Comparison of ENCODE assay signal across 22 cellular contexts in the genomic region with DNA sequence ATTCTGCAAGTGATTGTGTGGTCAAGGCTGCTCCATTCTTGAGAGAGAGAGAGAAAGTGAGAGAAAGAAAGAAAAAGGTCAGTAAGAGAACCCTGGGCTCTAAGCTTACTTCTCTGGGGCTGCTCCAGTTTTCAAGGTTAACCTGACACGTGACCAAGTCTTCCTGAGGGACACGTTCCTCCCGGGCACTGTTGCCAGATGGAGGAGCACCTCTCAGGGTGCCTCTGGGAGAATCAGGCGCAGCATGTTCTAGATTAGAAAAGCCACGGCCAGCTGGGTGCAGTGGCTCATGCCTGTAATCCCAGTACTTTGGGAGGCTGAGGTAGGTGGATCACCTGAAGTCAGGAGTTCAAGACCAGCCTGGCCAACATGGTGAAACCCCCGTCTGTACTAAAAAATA.
DNase-seq lines count a peak whose midpoint lies in the region; ATAC-seq and TF ChIP-seq lines count a peak whose summit lies in the region.
"Had no signal": no experiment of that assay in that cellular context is flagged by ENCODE, and none has a peak within 500 bp of the region (broad histone marks: within the 10 kb centered on the region; RNA-seq: fewer than 3 reads in every experiment).

No MANE protein-coding gene starts in this region.

- H3K9me3 ChIP-seq in adrenal gland (replicated peaks in 1 of 3) = no peaks in the 10 kb centered on the region
- no peaks in the 10 kb centered on the region for H3K9me3 ChIP-seq in smooth muscle cell (replicated peaks; ENCODE audit: low read depth)
- H3K9me3 ChIP-seq: breast epithelium, colonic mucosa, esophagus muscularis mucosa, SK-N-SH had no signal

- TF ChIP-seq POLR2A in adrenal gland (IDR thresholded peaks at IDR 0.05) = no peak

- H3F3A ChIP-seq in smooth muscle cell (ENCODE audit: low read depth) = no peaks in the 10 kb centered on the region

- DNase-seq in DMS 273 treated with DMSO at 0.1 percent for 48 hours (lab: John Stamatoyannopoulos, UW) (peak; percentile 87), adrenal gland (peak in 5 of 7 donors; percentile 26 to 55 (median 43)), left ventricle myocardium superior (no peak), smooth muscle cell (lab: John Stamatoyannopoulos, UW; ENCODE audit: unreplicated experiment) (no peak), HK-2 (ENCODE audit: unreplicated experiment) (no peak)
- no peak for DNase-seq in activated T-cell treated with anti-CD3 and anti-CD28 coated beads, Interleukin-2, amount 50 U/mL, for 1 hour
- DNase-seq: activated CD4-positive, alpha-beta T cell treated with anti-CD3 and anti-CD28 coated beads for 4 hours; activated naive CD4-positive, alpha-beta T cell treated with Interleukin-2 at 50 U/mL for 16 hours; activated T-cell treated with anti-CD3 and anti-CD28 coated beads, Interleukin-2, amount 50 U/mL, for 4 hours; colonic mucosa; foreskin melanocyte; hypothalamus; NCI-H1417 treated with DMSO at 0.1 percent for 48 hours; NCI-H510A; SK-N-SH; stimulated activated CD4-positive, alpha-beta T cell treated with anti-CD3 and anti-CD28 coated beads, Interleukin-1b, Interleukin-23, amount 100 ng/mL, for 48 hours; T-helper 17 cell had no signal

- 50 to 59% (median 55%) methylated on average over 5 to 6 of the region's 6 CpGs for WGBS in adrenal gland, 4 donors
- WGBS in smooth muscle cell (ENCODE audit: low lambda C conversion rate) = 87% methylated on average over 6 of the region's 6 CpGs

- H3K79me2 ChIP-seq in smooth muscle cell (ENCODE audit: low read depth) = peaks cover 8% of the 10 kb centered on the region

- peaks cover 42% of the 10 kb centered on the region for H4K20me1 ChIP-seq in smooth muscle cell (ENCODE audit: low read depth)

- ATAC-seq in left ventricle myocardium superior (peak; percentile 66), HG03025 (IDR thresholded peaks at IDR 0.05; ENCODE audit: low FRiP score, unreplicated experiment) (no peak)
- ATAC-seq: activated T-cell treated with anti-CD3 and anti-CD28 coated beads, Interleukin-2, amount 50 U/mL, for 4 hours; HCT116; T-helper 17 cell had no signal

- H3K27ac ChIP-seq in adrenal gland = no peak overlapping the region
- H3K27ac ChIP-seq in smooth muscle cell (ENCODE audit: low read depth) = peak overlapping the region; percentile 59
- H3K27ac ChIP-seq: breast epithelium, colonic mucosa, esophagus muscularis mucosa, skin epidermis had no signal

- H3K4me1 ChIP-seq in adrenal gland (replicated peaks in 1 of 2) (peaks cover 5 to 11% of the 10 kb centered on the region in 2 donors), smooth muscle cell (ENCODE audit: low read depth) (peaks cover 12% of the 10 kb centered on the region)
- H3K4me1 ChIP-seq: colonic mucosa had no signal

- intact Hi-C loops in adrenal gland (cut with DNase I) = loop anchor here in 1 of 2 donors (5.0 kb wide), 1 partner anchor 59 kb away; no protein-coding TSS in a partner anchor
- intact Hi-C loops in left ventricle myocardium superior (cut with micrococcal nuclease) = no loop called here

- no peak overlapping the region for H2AFZ ChIP-seq in smooth muscle cell (ENCODE audit: low read depth)

- no peaks in the 10 kb centered on the region for H3K36me3 ChIP-seq in adrenal gland (replicated peaks in 1 of 2)
- H3K36me3 ChIP-seq in smooth muscle cell (ENCODE audit: low read depth) = no peaks in the 10 kb centered on the region
- H3K36me3 ChIP-seq: breast epithelium, colonic mucosa, esophagus muscularis mucosa had no signal

- H3K4me3 ChIP-seq in adrenal gland = no peak overlapping the region
- no peak overlapping the region for H3K4me3 ChIP-seq in smooth muscle cell
- H3K4me3 ChIP-seq: breast epithelium, colonic mucosa, esophagus muscularis mucosa, skin epidermis had no signal

- no peak overlapping the region for H3K4me2 ChIP-seq in smooth muscle cell
- H3K4me2 ChIP-seq: SK-N-SH had no signal

- H3K9ac ChIP-seq in smooth muscle cell (ENCODE audit: low read depth) = no peak overlapping the region
- H3K9ac ChIP-seq: SK-N-SH had no signal

- H3K27me3 ChIP-seq in adrenal gland = no peaks in the 10 kb centered on the region
- H3K27me3 ChIP-seq in smooth muscle cell (ENCODE audit: low read depth) = no peaks in the 10 kb centered on the region
- H3K27me3 ChIP-seq: breast epithelium, colonic mucosa had no signal

- TF ChIP-seq CTCF in adrenal gland (IDR thresholded peaks at IDR 0.05) = no peak
- no peak for TF ChIP-seq CTCF in smooth muscle cell (IDR thresholded peaks at IDR 0.05; ENCODE audit: borderline replicate concordance, insufficient read depth, poor library complexity, severe bottlenecking)

Comparison
In these comparisons a context has a peak if more than half of its experiments do, and no peak if none do; other contexts are left out.
1. DNase-seq: peak in DMS 273 treated with DMSO at 0.1 percent for 48 hours (single experiment) and adrenal gland (5 of 7); none in left ventricle myocardium superior (single experiment), smooth muscle cell (single experiment), activated T-cell treated with anti-CD3 and anti-CD28 coated beads, Interleukin-2, amount 50 U/mL, for 1 hour (single experiment) and HK-2 (single experiment).